21 cellular contexts compared by ENCODE assay signal in the genomic region with DNA sequence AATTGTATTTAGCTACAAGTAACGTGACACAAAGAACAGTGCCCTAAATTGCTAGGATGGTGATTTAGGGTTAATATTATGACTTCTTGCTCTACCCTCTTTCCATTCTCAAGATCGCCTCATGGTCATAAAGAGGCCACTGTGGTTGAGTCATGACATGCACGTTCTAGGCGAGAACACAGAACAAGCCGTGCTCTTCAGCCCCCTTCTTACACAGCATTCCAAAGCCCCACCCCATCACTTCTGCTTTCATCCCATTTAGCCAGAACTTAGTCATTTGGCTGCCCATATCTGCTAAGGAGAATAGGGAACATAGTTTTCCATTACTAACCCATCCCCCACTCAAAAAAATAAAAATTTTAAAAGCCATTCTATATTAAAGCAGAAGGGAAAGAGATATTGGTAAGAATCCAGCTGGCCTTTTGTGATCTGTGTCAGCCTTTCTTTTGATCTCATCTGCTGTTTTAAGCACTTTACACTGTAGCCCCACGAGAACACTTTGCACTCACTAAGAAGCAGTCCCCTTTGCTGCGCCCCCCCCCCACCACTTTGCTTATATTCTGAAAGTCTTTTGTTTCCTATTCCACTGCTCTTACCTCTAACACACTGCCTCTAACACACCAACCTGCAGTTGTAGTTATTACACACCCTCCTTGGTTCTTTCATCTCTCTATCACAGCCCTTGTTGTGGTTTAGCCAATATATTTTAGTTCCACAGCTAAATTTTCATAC. TPM values are rescaled to one million over a fixed set of nuclear protein-coding genes. Genes with fewer than 3 reads are reported as not detected.
DNase-seq lines count a peak whose midpoint lies in the region; ATAC-seq and TF ChIP-seq lines count a peak whose summit lies in the region.
"Had no signal": no experiment of that assay in that cellular context is flagged by ENCODE, and none has a peak within 500 bp of the region (broad histone marks: within the 10 kb centered on the region; RNA-seq: fewer than 3 reads in every experiment).

No MANE protein-coding gene starts in this region.

- H3F3A ChIP-seq in smooth muscle cell (ENCODE audit: low read depth) = no peaks in the 10 kb centered on the region

- H2AFZ ChIP-seq in smooth muscle cell (ENCODE audit: low read depth) = no peak overlapping the region

- DNase-seq in HCEC 1CT = peak; percentile 15
- DNase-seq in amniotic epithelial cell (ENCODE audit: low read depth) = peak; percentile 45
- peak; percentile 18 for DNase-seq in kidney epithelial cell (ENCODE audit: low read depth)
- no peak for DNase-seq in smooth muscle cell (lab: John Stamatoyannopoulos, UW; ENCODE audit: unreplicated experiment)
- DNase-seq in activated CD8-positive, alpha-beta memory T cell treated with anti-CD3 and anti-CD28 coated beads, Interleukin-2, amount 50 U/mL, for 4 hours = no peak
- DNase-seq in midbrain (lab: John Stamatoyannopoulos, UW) = no peak
- no peak for DNase-seq in inferior parietal cortex (ENCODE audit: extremely low spot score)
- DNase-seq: activated CD4-positive, alpha-beta memory T cell treated with anti-CD3 and anti-CD28 coated beads for 36 hours; activated effector memory CD4-positive, alpha-beta T cell treated with anti-CD3 and anti-CD28 coated beads, Interleukin-2, amount 50 U/mL, for 16 hours; AML-193; central memory CD4-positive, alpha-beta T cell; DMS53; endodermal cell; heart right ventricle; Kasumi-1; NCI-H187; NCI-H748 treated with DMSO at 0.1 percent for 48 hours; stimulated activated CD4-positive, alpha-beta T cell treated with anti-CD3 and anti-CD28 coated beads, Interleukin-2, amount 100 ng/mL, for 24 hours; T-helper 9 cell had no signal

- H3K4me3 ChIP-seq in kidney epithelial cell (ENCODE audit: low read depth, low read length) = no peak overlapping the region
- H3K4me3 ChIP-seq in smooth muscle cell = no peak overlapping the region
- H3K4me3 ChIP-seq: heart right ventricle, vagina had no signal

- no peak overlapping the region for H3K9ac ChIP-seq in smooth muscle cell (ENCODE audit: low read depth)

- no peak for ATAC-seq in HG02798 (IDR thresholded peaks at IDR 0.05; ENCODE audit: poor library complexity, unreplicated experiment)

- H3K27me3 ChIP-seq in kidney epithelial cell (ENCODE audit: control insufficient read depth, insufficient read depth, low read length) = no peaks in the 10 kb centered on the region
- no peaks in the 10 kb centered on the region for H3K27me3 ChIP-seq in smooth muscle cell (ENCODE audit: low read depth)
- H3K27me3 ChIP-seq: heart right ventricle, vagina had no signal

- TF ChIP-seq CTCF in kidney epithelial cell (IDR thresholded peaks at IDR 0.05; ENCODE audit: insufficient read depth, low read length, poor library complexity, severe bottlenecking) (no peak), smooth muscle cell (IDR thresholded peaks at IDR 0.05; ENCODE audit: borderline replicate concordance, insufficient read depth, poor library complexity, severe bottlenecking) (no peak)

- no peak overlapping the region for H3K27ac ChIP-seq in smooth muscle cell (ENCODE audit: low read depth)
- H3K27ac ChIP-seq: heart right ventricle, vagina had no signal

- H3K79me2 ChIP-seq in smooth muscle cell (ENCODE audit: low read depth) = no peaks in the 10 kb centered on the region

- no peaks in the 10 kb centered on the region for H3K9me3 ChIP-seq in smooth muscle cell (replicated peaks; ENCODE audit: low read depth)
- H3K9me3 ChIP-seq: heart right ventricle, vagina had no signal

- H4K20me1 ChIP-seq in smooth muscle cell (ENCODE audit: low read depth) = no peaks in the 10 kb centered on the region

- peak overlapping the region; percentile 18 for H3K4me2 ChIP-seq in smooth muscle cell

- H3K36me3 ChIP-seq in kidney epithelial cell (ENCODE audit: control insufficient read depth, insufficient read depth, low read length) = no peaks in the 10 kb centered on the region
- H3K36me3 ChIP-seq in smooth muscle cell (ENCODE audit: low read depth) = no peaks in the 10 kb centered on the region
- H3K36me3 ChIP-seq: heart right ventricle, vagina had no signal

- WGBS in smooth muscle cell (ENCODE audit: low lambda C conversion rate) = 22% methylated on average over 7 of the region's 7 CpGs

- H3K4me1 ChIP-seq in smooth muscle cell (ENCODE audit: low read depth) = no peaks in the 10 kb centered on the region
- H3K4me1 ChIP-seq: heart right ventricle had no signal

RNA-seq across cellular contexts. Expression of a gene that starts 28.4 kb away (rescaled TPM):
- total RNA-seq in kidney epithelial cell = 4.6 and 7.3 TPM in 2 replicates
- 0.45 and 0.99 TPM in 2 replicates for total RNA-seq in smooth muscle cell
- 0.43 and 2.9 TPM in 2 replicates for polyA plus RNA-seq in smooth muscle cell
- total RNA-seq: activated CD4-positive, alpha-beta memory T cell treated with anti-CD3 and anti-CD28 coated beads for 36 hours had no signal

Comparison
In these comparisons a context has a peak if more than half of its experiments do, and no peak if none do; other contexts are left out.
1. DNase-seq: peak in HCEC 1CT (single experiment), amniotic epithelial cell (single experiment) and kidney epithelial cell (single experiment); none in smooth muscle cell (single experiment), activated CD8-positive, alpha-beta memory T cell treated with anti-CD3 and anti-CD28 coated beads, Interleukin-2, amount 50 U/mL, for 4 hours (single experiment), midbrain (single experiment) and inferior parietal cortex (single experiment).